ENCODE assay signal across 8 cellular contexts in the genomic region with DNA sequence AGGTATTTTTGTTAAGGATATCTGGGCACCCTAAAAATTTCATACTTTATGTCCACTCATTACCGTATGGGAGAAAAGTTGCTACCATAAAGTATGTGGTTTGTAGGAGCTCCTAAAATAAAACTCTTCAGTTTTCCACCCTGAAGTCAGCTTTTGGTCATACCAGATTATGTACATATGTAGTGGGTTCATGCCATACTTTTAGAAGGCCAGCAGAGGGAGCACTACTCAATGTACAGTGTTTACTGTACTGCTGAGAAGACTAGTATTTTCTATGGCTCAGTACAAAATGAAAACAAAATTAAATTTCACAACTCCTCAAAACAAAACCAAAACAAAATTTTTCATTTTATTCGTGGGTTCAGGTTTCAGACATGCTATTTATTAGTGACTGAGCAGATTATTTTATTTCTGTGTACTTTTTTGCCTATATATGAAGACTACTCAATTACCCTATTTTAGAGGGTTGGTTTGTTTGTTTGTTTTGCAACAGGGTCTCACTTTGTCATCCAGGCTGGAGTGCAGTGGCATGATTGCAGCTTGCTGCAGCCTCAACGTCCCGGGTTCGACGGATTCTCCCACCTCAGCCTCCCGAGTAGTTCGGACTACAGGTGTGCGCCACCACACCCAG. TPM values are rescaled to one million over a fixed set of nuclear protein-coding genes. Genes with fewer than 3 reads are reported as not detected.
DNase-seq lines count a peak whose midpoint lies in the region; ATAC-seq, FAIRE-seq and TF ChIP-seq lines count a peak whose summit lies in the region.

No MANE protein-coding gene starts in this region.

- no peaks in the 10 kb centered on the region for H3K79me2 ChIP-seq in H1 (ENCODE audit: control insufficient read depth in 1 of 2, insufficient read depth in 2 of 2, low read length in 2 of 2)

- no peaks in the 10 kb centered on the region; the same call in 1 of the 2 replicates for H3K79me1 ChIP-seq in H1 (ENCODE audit: low read depth, low read length)

- H3K56ac ChIP-seq in H1 (replicated peaks; ENCODE audit: insufficient read length, low read depth, low read length): no peak overlapping the region

- H3K27me3 Mint-ChIP-seq in type B pancreatic cell: no peaks in the 10 kb centered on the region

- H3K36me3 Mint-ChIP-seq in type B pancreatic cell: peaks cover 9% of the 10 kb centered on the region

- H3K23me2 ChIP-seq in H1 (ENCODE audit: low read depth, low read length): no peaks in the 10 kb centered on the region

- H2BK15ac ChIP-seq in H1 (ENCODE audit: low read length): no peak overlapping the region

- DNase-seq in DMS153 (lab: John Stamatoyannopoulos, UW) (peak; percentile 34), NCI-H345 treated with DMSO at 0.1 percent for 48 hours (lab: John Stamatoyannopoulos, UW; ENCODE audit: unreplicated experiment) (peak; percentile 28), H1 (ENCODE audit: low read depth in 1 of 2, low spot score in 2 of 2) (no peak), mucosa of descending colon (peak in 1 of 3 donors; percentile 56), type B pancreatic cell (ENCODE audit: extremely low spot score, unreplicated experiment) (no peak)
- DNase-seq in activated CD4-positive, CD25-positive, alpha-beta regulatory T cell treated with anti-CD3 and anti-CD28 coated beads, Interleukin-2, amount 50 U/mL, for 16 hours (ENCODE audit: low read depth, low spot score): peak; percentile 61

- TF ChIP-seq CTCF in H1 (IDR thresholded peaks at IDR 0.05; ENCODE audit: control extremely low read depth in 1 of 3, insufficient read depth in 1 of 3, low read depth in 1 of 3, low read length in 3 of 3) (peak in 2 of 3 experiments; percentile 45 to 77; a peak in 2 of 4 replicates), mucosa of descending colon (IDR thresholded peaks at IDR 0.05) (peak; percentile 75), type B pancreatic cell (conservative IDR thresholded peaks at IDR 0.05) (peak; percentile 94)

- H3K9me3 ChIP-seq in H1 (ENCODE audit: insufficient read depth in 2 of 2, low read depth in 1 of 2, low read length in 1 of 2) (no peaks in the 10 kb centered on the region), mucosa of descending colon (no peaks in the 10 kb centered on the region)

- H3K18ac ChIP-seq in H1 (ENCODE audit: extremely low read depth, low read length): no peak overlapping the region

- peaks cover 3% of the 10 kb centered on the region for H3K4me1 Mint-ChIP-seq in type B pancreatic cell (ENCODE audit: unreplicated experiment)

- TF ChIP-seq POLR2A in H1 (IDR thresholded peaks at IDR 0.05; ENCODE audit: control extremely low read depth in 1 of 2, low read depth in 2 of 2, low read length in 2 of 2): no peak

- H3K27ac Mint-ChIP-seq in type B pancreatic cell: no peak overlapping the region

- H3K27ac ChIP-seq in H1 (ENCODE audit: low read depth, low read length): no peak overlapping the region

- no peak overlapping the region for H3K4ac ChIP-seq in H1 (replicated peaks; ENCODE audit: insufficient read length, low read depth, low read length)

- no peak overlapping the region for H3K23ac ChIP-seq in H1 (ENCODE audit: insufficient read length)

- H4K5ac ChIP-seq in H1 (ENCODE audit: insufficient read length, low read depth, low read length): no peak overlapping the region

- no peak overlapping the region for H2BK120ac ChIP-seq in H1 (replicated peaks; ENCODE audit: low read depth, low read length)

- intact Hi-C loops in mucosa of descending colon (cut with DNase I, micrococcal nuclease): loop anchor here in 1 of 2 donors (10.0 kb wide), 1 partner anchor 732 kb away; no protein-coding TSS in a partner anchor

- H3K4me3 ChIP-seq in H1 (ENCODE audit: extremely low read depth in 1 of 4, insufficient read depth in 2 of 4, low read depth in 3 of 4, low read length in 4 of 4) (no peak overlapping the region), mucosa of descending colon (no peak overlapping the region)

- H3K4me1 ChIP-seq in H1 (replicated peaks in 1 of 4; ENCODE audit: control insufficient read depth in 3 of 4, insufficient read depth in 4 of 4, low read length in 3 of 4): no peaks in the 10 kb centered on the region
- peaks cover 12% of the 10 kb centered on the region for H3K4me1 ChIP-seq in mucosa of descending colon (ENCODE audit: low read depth)

- H3K9me3 Mint-ChIP-seq in type B pancreatic cell: no peaks in the 10 kb centered on the region

- FAIRE-seq in H1 (lab: Jason Lieb, UNC): peak; percentile 28

- H2AFZ ChIP-seq in H1 (ENCODE audit: low read length): no peak overlapping the region

- no peaks in the 10 kb centered on the region for H4K20me1 ChIP-seq in H1 (replicated peaks in 1 of 2; ENCODE audit: control insufficient read depth in 1 of 2, insufficient read depth in 2 of 2, low read length in 2 of 2)

- CTCF ChIA-PET in H1 (lab: Charles Lee; ENCODE audit: partially characterized antibody): interaction anchor here (0.6 to 6.6 kb wide), 41 partner anchors 9 to 741 kb away, joined by 3 to 37 read pairs (median 4); a partner anchor contains a TSS

- H3K27me3 ChIP-seq in H1 (replicated peaks in 1 of 4; ENCODE audit: control insufficient read depth in 3 of 4, extremely low read depth in 1 of 4, insufficient read depth in 3 of 4, low read length in 3 of 4): no peaks in the 10 kb centered on the region

- POLR2A ChIA-PET in H1 (lab: Charles Lee; ENCODE audit: partially characterized antibody): interaction anchor here (0.7 to 1.6 kb wide), 2 partner anchors 46 to 119 kb away, joined by 3 to 8 read pairs; a partner anchor contains a TSS

- H3K4me2 ChIP-seq in H1 (ENCODE audit: insufficient read depth in 1 of 2, low read depth in 2 of 2, low read length in 2 of 2): no peak overlapping the region

- H3K14ac ChIP-seq in H1 (ENCODE audit: insufficient read length): no peak overlapping the region

- H4K8ac ChIP-seq in H1 (ENCODE audit: extremely low read depth, insufficient read depth, low read length): no peak overlapping the region

- H3K4me3 Mint-ChIP-seq in type B pancreatic cell: no peak overlapping the region

- ATAC-seq in GM19452 (IDR thresholded peaks at IDR 0.05; ENCODE audit: unreplicated experiment): peak; percentile 98
- peak; percentile 96 for ATAC-seq in HG03432 (IDR thresholded peaks at IDR 0.05; ENCODE audit: unreplicated experiment)
- ATAC-seq in mucosa of descending colon: peak; percentile 98

- no peak overlapping the region for H2AK5ac ChIP-seq in H1 (ENCODE audit: low read depth, low read length)

- H3K36me3 ChIP-seq in H1 (ENCODE audit: control insufficient read depth in 2 of 4, insufficient read depth in 4 of 4, low read length in 3 of 4) (peaks cover 0 to 14% (median 4%) of the 10 kb centered on the region in 4 experiments; a peak in 4 of 8 replicates), mucosa of descending colon (ENCODE audit: low read depth) (no peaks in the 10 kb centered on the region)

- H3K9ac ChIP-seq in H1 (replicated peaks in 1 of 4; ENCODE audit: extremely low read depth in 1 of 4, low read depth in 3 of 4, low read length in 3 of 4): no peak overlapping the region

- H2BK20ac ChIP-seq in H1 (ENCODE audit: low read length): no peak overlapping the region

- TF ChIP-seq EP300 in H1 (IDR thresholded peaks at IDR 0.05; ENCODE audit: borderline replicate concordance in 1 of 2, low read depth in 2 of 2, low read length in 2 of 2): no peak

- H4K91ac ChIP-seq in H1 (replicated peaks; ENCODE audit: insufficient read length, low read length): no peak overlapping the region

- H2BK5ac ChIP-seq in H1 (ENCODE audit: low read depth, low read length): no peak overlapping the region

- no peak overlapping the region for H2BK12ac ChIP-seq in H1 (ENCODE audit: low read depth, low read length)

- peak; percentile 53 for TF ChIP-seq RAD21 in H1 (IDR thresholded peaks at IDR 0.05 in 1 of 2, conservative IDR thresholded peaks at IDR 0.05 in 1 of 2; ENCODE audit: low read depth in 2 of 2, low read length in 2 of 2)

- WGBS in H1 (ENCODE audit: extremely low coverage in 1 of 2, insufficient coverage in 1 of 2, insufficient read length in 1 of 2, insufficient replicate concordance in 2 of 2, low coverage in 1 of 2, low lambda C conversion rate in 2 of 2, missing lambda C conversion rate in 1 of 2), 2 experiments: 83% methylated on average over 9 of the region's 9 CpGs; no CpG with 5 or more reads in 1 of the 2 experiments

TF ChIP-seq in H1, 55 proteins besides CTCF, POLR2A, EP300 and RAD21 (continues in another document):
- TF ChIP-seq GTF2F1 (IDR thresholded peaks at IDR 0.05; ENCODE audit: borderline replicate concordance, low read depth, low read length) (no peak), TEAD4 (IDR thresholded peaks at IDR 0.05; ENCODE audit: low read depth, low read length) (no peak), SIX5 (IDR thresholded peaks at IDR 0.05; ENCODE audit: low read depth, low read length) (no peak), MAFK (IDR thresholded peaks at IDR 0.05; ENCODE audit: low read depth, low read length) (no peak), TCF12 (IDR thresholded peaks at IDR 0.05; ENCODE audit: low read depth, low read length) (no peak), TAF1 (IDR thresholded peaks at IDR 0.05; ENCODE audit: low read depth, low read length) (no peak), KDM4A (IDR thresholded peaks at IDR 0.05; ENCODE audit: low read depth, low read length, severe bottlenecking) (no peak)

RNA-seq across cellular contexts. Expression of a gene that starts 24.3 kb away (rescaled TPM):
- 22.7 and 23.3 TPM in 2 replicates for total RNA-seq in H1 (2021; fragmentation: NEBNext Ultra II Directional; extraction: Animal tissue kit (Norgen Biotek cat#: 25700))
- polyA plus RNA-seq in H1 (2011; rRNA removed): 10.9 and 12.1 TPM in 2 replicates
- polyA plus RNA-seq in H1 (2011; cell fraction: cytosol; rRNA removed): 15.3 TPM
- polyA plus RNA-seq in H1 (2011; cell fraction: nucleus; rRNA removed): 14.8 TPM
- polyA plus RNA-seq in H1 (2012, experiment 1 of 2): 11.3 to 13.5 TPM (median 12.8 TPM) in 4 replicates
- polyA plus RNA-seq in H1 (2012, experiment 2 of 2): 2.9 TPM
- 13.5 TPM for polyA plus RNA-seq in H1 (2013, experiment 1 of 2)
- 14.3 TPM for polyA plus RNA-seq in H1 (2013, experiment 2 of 2)
- 39.3 and 41.7 TPM in 2 replicates for polyA minus RNA-seq in H1 (2011; rRNA and poly(A)+ RNA removed)
- polyA minus RNA-seq in H1 (2011; cell fraction: cytosol; rRNA and poly(A)+ RNA removed): 10.7 TPM
- polyA minus RNA-seq in H1 (2011; cell fraction: nucleus; rRNA and poly(A)+ RNA removed): 24.1 TPM
- total RNA-seq in mucosa of descending colon (10 to 100 TPM in 1 of 3 donors, 1 to 10 TPM in 2; 1.7 to 15.1 (median 3.8) TPM), type B pancreatic cell (ENCODE audit: low replicate concordance) (3.8 and 12.5 TPM in 2 replicates)

RNA-seq across cellular contexts. Expression of a gene that starts 46.0 kb away (rescaled TPM):
- total RNA-seq in H1 (2021; fragmentation: NEBNext Ultra II Directional; extraction: Animal tissue kit (Norgen Biotek cat#: 25700)): 24.5 TPM in 2 replicates
- 7.2 and 7.6 TPM in 2 replicates for polyA plus RNA-seq in H1 (2011; rRNA removed)
- 11.7 TPM for polyA plus RNA-seq in H1 (2011; cell fraction: cytosol; rRNA removed)
- polyA plus RNA-seq in H1 (2011; cell fraction: nucleus; rRNA removed): 28.2 TPM
- 6.3 to 9.7 TPM (median 9.1 TPM) in 4 replicates for polyA plus RNA-seq in H1 (2012, experiment 1 of 2)
- 0.87 TPM for polyA plus RNA-seq in H1 (2012, experiment 2 of 2)
- 14.6 TPM for polyA plus RNA-seq in H1 (2013, experiment 1 of 2)
- polyA plus RNA-seq in H1 (2013, experiment 2 of 2): 13.6 TPM
- 28.3 and 29.0 TPM in 2 replicates for polyA minus RNA-seq in H1 (2011; rRNA and poly(A)+ RNA removed)
- 11.5 TPM for polyA minus RNA-seq in H1 (2011; cell fraction: cytosol; rRNA and poly(A)+ RNA removed)
- 77.8 TPM for polyA minus RNA-seq in H1 (2011; cell fraction: nucleus; rRNA and poly(A)+ RNA removed)
- 10 to 100 TPM; 85.0 to 97.5 (median 91.5) TPM for total RNA-seq in mucosa of descending colon
- 54.1 and 87.6 TPM in 2 replicates for total RNA-seq in type B pancreatic cell (ENCODE audit: low replicate concordance)

Comparison
In these comparisons a context has a peak if more than half of its experiments do, and no peak if none do; other contexts are left out.
1. DNase-seq: peak in DMS153 (single experiment), NCI-H345 treated with DMSO at 0.1 percent for 48 hours (single experiment) and activated CD4-positive, CD25-positive, alpha-beta regulatory T cell treated with anti-CD3 and anti-CD28 coated beads, Interleukin-2, amount 50 U/mL, for 16 hours (single experiment); none in H1 (0 of 2) and type B pancreatic cell (single experiment).
2. Peak in every context shown above with its lines, with median percentiles within 50 percentile points of each other: ATAC-seq and CTCF ChIP-seq.